Comparison of ENCODE assay signal across 15 cellular contexts in genomic region chr2:42862669-42863185, GRCh38.
DNase-seq lines count a peak whose midpoint lies in the region; ATAC-seq and TF ChIP-seq lines count a peak whose summit lies in the region.
"Had no signal": no experiment of that assay in that cellular context is flagged by ENCODE, and none has a peak within 500 bp of the region (broad histone marks: within the 10 kb centered on the region; RNA-seq: fewer than 3 reads in every experiment).

No MANE protein-coding gene starts in this region.

- H2AK5ac ChIP-seq in IMR-90 (ENCODE audit: low read depth, low read length): peak overlapping the region; percentile 27; the same call in 1 of the 2 replicates

- no peak for TF ChIP-seq POLR2A in IMR-90 (IDR thresholded peaks at IDR 0.05; ENCODE audit: low read depth, low read length)
- no peak for TF ChIP-seq POLR2A in spleen (IDR thresholded peaks at IDR 0.05)

- H3K9me3 ChIP-seq in IMR-90 (ENCODE audit: control insufficient read depth, insufficient read depth, low read length): peaks cover 2% of the 10 kb centered on the region; the same call in 1 of the 2 replicates
- peaks cover 0 to 22% (median 8%) of the 10 kb centered on the region in 8 donors for H3K9me3 ChIP-seq in spleen

- H3K9me1 ChIP-seq in IMR-90 (ENCODE audit: insufficient read depth, low read length): no peaks in the 10 kb centered on the region

- no peak overlapping the region for H2AK9ac ChIP-seq in IMR-90 (replicated peaks; ENCODE audit: low read depth, low read length, poor library complexity)

- H3K27me3 ChIP-seq in IMR-90 (ENCODE audit: control insufficient read depth, insufficient read depth, low read length) (0 out of 2 replicates have a peak, but pooled peaks cover 2% of the 10 kb centered on the region), spleen (replicated peaks in 1 of 7) (no peaks in the 10 kb centered on the region)

- BruUV-seq in IMR-90 (replicated peaks; lab: Mats Ljungman, UMichigan): no TSS peak

- H3K23ac ChIP-seq in IMR-90 (ENCODE audit: low read depth, low read length): no peak overlapping the region

- no peak overlapping the region for H2BK120ac ChIP-seq in IMR-90 (ENCODE audit: low read depth, low read length)

- H3K36me3 ChIP-seq in IMR-90 (ENCODE audit: control insufficient read depth, insufficient read depth, low read length) (no peaks in the 10 kb centered on the region), spleen (no peaks in the 10 kb centered on the region)

- H3K4me3 Mint-ChIP-seq in activated T-cell treated with anti-CD3 and anti-CD28 coated beads, Interleukin-2, amount 50 U/mL, for 72 hours: no peak overlapping the region
- H3K4me3 Mint-ChIP-seq in activated T-cell treated with anti-CD3 and anti-CD28 coated beads, Interleukin-2, amount 50 U/mL, for 24 hours: no peak overlapping the region
- H3K4me3 Mint-ChIP-seq: CD4-positive, alpha-beta T cell; H9 had no signal

- no peak overlapping the region for H2BK5ac ChIP-seq in IMR-90 (ENCODE audit: low read depth, low read length, poor library complexity, severe bottlenecking)

- H4K20me1 ChIP-seq in IMR-90 (ENCODE audit: insufficient read depth, low read length): no peaks in the 10 kb centered on the region

- in situ Hi-C loops in IMR-90 (cut with MboI; ENCODE audit: low sequenced_read_pairs): no loop called here

- no peak overlapping the region for H3K56ac ChIP-seq in IMR-90 (ENCODE audit: extremely low read depth, insufficient read depth, low read length)

- H4K91ac ChIP-seq in IMR-90 (ENCODE audit: insufficient read depth, low read depth, low read length): no peak overlapping the region

- no peak overlapping the region for H3K14ac ChIP-seq in IMR-90 (replicated peaks; ENCODE audit: low read depth, low read length)

- no peaks in the 10 kb centered on the region for H3K79me1 ChIP-seq in IMR-90 (ENCODE audit: low read depth in 1 of 2, low read length in 2 of 2)

- H3K36me3 Mint-ChIP-seq in activated T-cell treated with anti-CD3 and anti-CD28 coated beads, Interleukin-2, amount 50 U/mL, for 72 hours (ENCODE audit: insufficient read depth in 2 of 2): peaks cover 0 to 1% of the 10 kb centered on the region in 2 donors
- no peaks in the 10 kb centered on the region for H3K36me3 Mint-ChIP-seq in activated T-cell treated with anti-CD3 and anti-CD28 coated beads, Interleukin-2, amount 50 U/mL, for 24 hours (ENCODE audit: low read depth)

- H3K18ac ChIP-seq in IMR-90 (ENCODE audit: low read depth, low read length): no peak overlapping the region

- 92% methylated on average over 2 of the region's 12 CpGs; no CpG with 5 or more reads in 1 of the 2 experiments for WGBS in IMR-90 (ENCODE audit: extremely low coverage in 2 of 2, insufficient read length in 1 of 2), 2 experiments
- WGBS in spleen, 5 donors: 80 to 90% (median 86%) methylated on average over 1 to 12 of the region's 12 CpGs

- CTCF ChIA-PET in IMR-90 (lab: Yijun Ruan, JAX): no interaction called here

- H2BK20ac ChIP-seq in IMR-90 (ENCODE audit: low read depth, low read length): no peak overlapping the region

- H3K4me1 Mint-ChIP-seq in activated T-cell treated with anti-CD3 and anti-CD28 coated beads, Interleukin-2, amount 50 U/mL, for 72 hours (ENCODE audit: low read depth): no peaks in the 10 kb centered on the region
- peaks cover 2% of the 10 kb centered on the region for H3K4me1 Mint-ChIP-seq in activated T-cell treated with anti-CD3 and anti-CD28 coated beads, Interleukin-2, amount 50 U/mL, for 24 hours (ENCODE audit: low read depth)

- H2BK15ac ChIP-seq in IMR-90 (ENCODE audit: low read depth, low read length): no peak overlapping the region

- H4K5ac ChIP-seq in IMR-90 (ENCODE audit: low read depth, low read length): no peak overlapping the region

- no peak for DNase-seq in activated T-cell treated with anti-CD3 and anti-CD28 coated beads, Interleukin-2, amount 50 U/mL, for 72 hours
- DNase-seq in activated T-cell treated with anti-CD3 and anti-CD28 coated beads, Interleukin-2, amount 50 U/mL, for 24 hours: no peak
- DNase-seq in IMR-90 (no peak), mesenteric fat pad (ENCODE audit: low spot score) (peak; percentile 75), spleen (peak; percentile 49), pons (ENCODE audit: low spot score) (no peak), C1 segment of cervical spinal cord (lab: John Stamatoyannopoulos, UW) (no peak)
- DNase-seq: Calu3; CD4-positive, alpha-beta T cell; DMS 273 treated with DMSO at 0.1 percent for 48 hours; DMS79; GOT3; H9 had no signal

- dilution Hi-C loops in IMR-90 (cut with HindIII; ENCODE audit: low sequenced_read_pairs, unreplicated experiment): no loop called here

- no peak for ATAC-seq in activated T-cell treated with anti-CD3 and anti-CD28 coated beads, Interleukin-2, amount 50 U/mL, for 72 hours (replicated peaks in 1 of 2)
- ATAC-seq in IMR-90 (ENCODE audit: low read depth): no peak
- ATAC-seq: GM12878 had no signal

- no peak overlapping the region for H3K4me2 ChIP-seq in IMR-90 (ENCODE audit: low read depth, low read length)

- H3K27me3 Mint-ChIP-seq in activated T-cell treated with anti-CD3 and anti-CD28 coated beads, Interleukin-2, amount 50 U/mL, for 72 hours (ENCODE audit: low read depth): no peaks in the 10 kb centered on the region
- H3K27me3 Mint-ChIP-seq in activated T-cell treated with anti-CD3 and anti-CD28 coated beads, Interleukin-2, amount 50 U/mL, for 24 hours: no peaks in the 10 kb centered on the region
- H3K27me3 Mint-ChIP-seq: CD4-positive, alpha-beta T cell had no signal

- POLR2A ChIA-PET in IMR-90 (lab: Charles Lee; ENCODE audit: unreplicated experiment): no interaction called here

- no peak for TF ChIP-seq CTCF in IMR-90 (conservative IDR thresholded peaks at IDR 0.05; ENCODE audit: low read depth, low read length)
- TF ChIP-seq CTCF in spleen (IDR thresholded peaks at IDR 0.05 in 8 of 11, conservative IDR thresholded peaks at IDR 0.05 in 3 of 11): no peak

- TF ChIP-seq RAD21 in IMR-90 (IDR thresholded peaks at IDR 0.05; ENCODE audit: low read length): no peak

- H2AFZ ChIP-seq in IMR-90 (replicated peaks; ENCODE audit: low read length, poor library complexity): no peak overlapping the region

- no peak overlapping the region for H3K9ac ChIP-seq in IMR-90 (ENCODE audit: low read depth, low read length)

- H3K4me1 ChIP-seq in IMR-90 (ENCODE audit: control insufficient read depth, insufficient read depth, low read length) (no peaks in the 10 kb centered on the region; the same call in none of the 2 replicates), spleen (peaks cover 0 to 23% (median 2%) of the 10 kb centered on the region in 6 donors)

- H4K8ac ChIP-seq in IMR-90 (ENCODE audit: low read depth in 2 of 2, low read length in 2 of 2): no peak overlapping the region

- H3K4me3 ChIP-seq in IMR-90 (ENCODE audit: insufficient read depth, low read depth, low read length) (no peak overlapping the region), spleen (no peak overlapping the region)
- H3K4me3 ChIP-seq: GM12878 had no signal

- peaks cover 0 to 2% of the 10 kb centered on the region in 2 donors for H3K9me3 Mint-ChIP-seq in activated T-cell treated with anti-CD3 and anti-CD28 coated beads, Interleukin-2, amount 50 U/mL, for 72 hours
- H3K9me3 Mint-ChIP-seq in activated T-cell treated with anti-CD3 and anti-CD28 coated beads, Interleukin-2, amount 50 U/mL, for 24 hours: no peaks in the 10 kb centered on the region

- H3K27ac Mint-ChIP-seq in activated T-cell treated with anti-CD3 and anti-CD28 coated beads, Interleukin-2, amount 50 U/mL, for 72 hours: peak overlapping the region; percentile 10
- no peak overlapping the region for H3K27ac Mint-ChIP-seq in activated T-cell treated with anti-CD3 and anti-CD28 coated beads, Interleukin-2, amount 50 U/mL, for 24 hours
- H3K27ac Mint-ChIP-seq: CD4-positive, alpha-beta T cell had no signal

- H3K27ac ChIP-seq in IMR-90 (ENCODE audit: insufficient read depth, low read length): no peak overlapping the region
- no peak overlapping the region for H3K27ac ChIP-seq in spleen
- H3K27ac ChIP-seq: 22Rv1 had no signal

- H3K4ac ChIP-seq in IMR-90 (ENCODE audit: low read depth, low read length): no peak overlapping the region

- intact Hi-C loops in IMR-90 (cut with micrococcal nuclease) (no loop called here), spleen (cut with DNase I; ENCODE audit: low total_unique reads) (no loop called here)

TF ChIP-seq in IMR-90, 13 proteins besides CTCF, POLR2A, EP300 and RAD21:
- TF ChIP-seq ELK1 (IDR thresholded peaks at IDR 0.05; ENCODE audit: borderline replicate concordance, low read depth, low read length) (no peak), FOS (IDR thresholded peaks at IDR 0.05; ENCODE audit: low read depth, low read length) (no peak), RFX5 (IDR thresholded peaks at IDR 0.05; ENCODE audit: low read depth, low read length) (no peak), MAZ (IDR thresholded peaks at IDR 0.05; ENCODE audit: borderline replicate concordance, low read depth, low read length) (no peak), CEBPB (IDR thresholded peaks at IDR 0.05; ENCODE audit: low read depth, low read length) (no peak), NFE2L2 (IDR thresholded peaks at IDR 0.05; ENCODE audit: low read depth, low read length) (no peak), CHD1 (IDR thresholded peaks at IDR 0.05; ENCODE audit: low read depth, low read length) (no peak), MXI1 (IDR thresholded peaks at IDR 0.05; ENCODE audit: borderline replicate concordance, low read depth, low read length) (no peak), USF2 (IDR thresholded peaks at IDR 0.05; ENCODE audit: low read depth, low read length) (no peak), SMC3 (IDR thresholded peaks at IDR 0.05; ENCODE audit: low read depth, low read length) (no peak), MAFK (IDR thresholded peaks at IDR 0.05; ENCODE audit: low read depth, low read length) (no peak), BHLHE40 (IDR thresholded peaks at IDR 0.05; ENCODE audit: low read depth, low read length) (no peak), RCOR1 (IDR thresholded peaks at IDR 0.05; ENCODE audit: insufficient replicate concordance, low read length) (no peak)

Comparison
In these comparisons a context has a peak if more than half of its experiments do, and no peak if none do; other contexts are left out.
1. DNase-seq: peak in mesenteric fat pad (single experiment) and spleen (single experiment); none in activated T-cell treated with anti-CD3 and anti-CD28 coated beads, Interleukin-2, amount 50 U/mL, for 72 hours (0 of 2), activated T-cell treated with anti-CD3 and anti-CD28 coated beads, Interleukin-2, amount 50 U/mL, for 24 hours (single experiment), IMR-90 (single experiment), pons (single experiment) and C1 segment of cervical spinal cord (0 of 14).